Comparison of ENCODE assay signal across 8 cellular contexts in genomic region chr11:65524747-65525658, GRCh38. TPM values are rescaled to one million over a fixed set of nuclear protein-coding genes. Genes with fewer than 3 reads are reported as not detected.
A peak's percentile ranks its signal among the peaks of the same experiment; 100 is the strongest.
DNase-seq lines count a peak whose midpoint lies in the region; ATAC-seq and TF ChIP-seq lines count a peak whose summit lies in the region.

Gene SCYL1, plus strand, starts transcription at chr11:65525083. Its CDS starts 71 bp downstream, at chr11:65525154.

- no peak for ATAC-seq in GM21447 (IDR thresholded peaks at IDR 0.05; ENCODE audit: unreplicated experiment)

- peak in 1 of 2 donors; percentile 16 for TF ChIP-seq POLR2A in lower leg skin (IDR thresholded peaks at IDR 0.05)

- TF ChIP-seq CTCF in dorsolateral prefrontal cortex (IDR thresholded peaks at IDR 0.05 in 54 of 56, conservative IDR thresholded peaks at IDR 0.05 in 2 of 56; ENCODE audit: low read depth in 1 of 56, partially characterized antibody in 56 of 56) (peak in 2 of 56 donors; percentile 4 to 16), lower leg skin (IDR thresholded peaks at IDR 0.05) (no peak)

- 1 to 2% methylated on average over 20 to 30 of the region's 87 CpGs for WGBS in lower leg skin, 2 donors

- H3K27me3 ChIP-seq in dorsolateral prefrontal cortex: no peaks in the 10 kb centered on the region

- POLR2A ChIA-PET in HEK293T (lab: Yijun Ruan, JAX): interaction anchor here (0.6 to 2.9 kb wide), 17 partner anchors 9 to 263 kb away, joined by 3 to 9 read pairs (median 5); partner anchors contain the start of genes DPF2, FAM89B, MALAT1 and NEAT1

- H3K4me3 ChIP-seq in dorsolateral prefrontal cortex (peak within 1 kb of the TSS; percentile 76 to 100 (median 99)), lower leg skin (ENCODE audit: low read depth, poor library complexity, severe bottlenecking) (peak within 1 kb of the TSS; percentile 96)

- DNase-seq in GM03348 (ENCODE audit: low spot score): peak; percentile 98
- peak; percentile 95 for DNase-seq in HEK293T (ENCODE audit: extremely low spot score)
- peak; percentile 74 for DNase-seq in NCI-H2227 treated with DMSO at 0.1 percent for 48 hours (lab: John Stamatoyannopoulos, UW)
- DNase-seq in activated CD4-positive, alpha-beta T cell treated with anti-CD3 and anti-CD28 coated beads, Interleukin-2, amount 50 U/mL, for 48 hours: peak; percentile 74
- peak; percentile 69 to 91 (median 85) for DNase-seq in dorsolateral prefrontal cortex
- peak; percentile 66 to 95 for DNase-seq in lower leg skin (ENCODE audit: low spot score in 2 of 2)
- peak; percentile 74 to 83 for DNase-seq in stimulated activated CD4-positive, alpha-beta T cell treated with anti-CD3 and anti-CD28 coated beads, Interleukin-4, amount 100 ng/mL, for 4 hours

- CTCF ChIA-PET in HEK293T (lab: Yijun Ruan, JAX): interaction anchor here (1.5 to 2.0 kb wide), 2 partner anchors 16 to 27 kb away, joined by 3 to 5 read pairs; no protein-coding TSS in a partner anchor

- peak within 1 kb of the TSS; percentile 51 to 96 (median 90) for H3K27ac ChIP-seq in dorsolateral prefrontal cortex

- intact Hi-C loops in dorsolateral prefrontal cortex (cut with DNase I): no loop called here
- intact Hi-C loops in lower leg skin (cut with DNase I; ENCODE audit: low total_unique reads): no loop called here

TF ChIP-seq in HEK293T, 16 proteins besides CTCF, POLR2A, EP300 and RAD21:
- TF ChIP-seq TARDBP (IDR thresholded peaks at IDR 0.05): no peak
- TF ChIP-seq L3MBTL2 (conservative IDR thresholded peaks at IDR 0.05): peak; percentile 19; the same call in 1 of the 2 replicates

RNA-seq across cellular contexts. Expression of gene SCYL1, which starts in this region (rescaled TPM):
- 100 to 1,000 TPM in 34 of 120 experiments, 10 to 100 TPM in 86; 71.5 to 120 (median 93.9) TPM for total RNA-seq in dorsolateral prefrontal cortex
- total RNA-seq in lower leg skin: 100 to 1,000 TPM in 1 of 4 donors, 10 to 100 TPM in 3; 73.1 to 103 (median 89.5) TPM
